10 cellular contexts compared by ENCODE assay signal in the genomic region with DNA sequence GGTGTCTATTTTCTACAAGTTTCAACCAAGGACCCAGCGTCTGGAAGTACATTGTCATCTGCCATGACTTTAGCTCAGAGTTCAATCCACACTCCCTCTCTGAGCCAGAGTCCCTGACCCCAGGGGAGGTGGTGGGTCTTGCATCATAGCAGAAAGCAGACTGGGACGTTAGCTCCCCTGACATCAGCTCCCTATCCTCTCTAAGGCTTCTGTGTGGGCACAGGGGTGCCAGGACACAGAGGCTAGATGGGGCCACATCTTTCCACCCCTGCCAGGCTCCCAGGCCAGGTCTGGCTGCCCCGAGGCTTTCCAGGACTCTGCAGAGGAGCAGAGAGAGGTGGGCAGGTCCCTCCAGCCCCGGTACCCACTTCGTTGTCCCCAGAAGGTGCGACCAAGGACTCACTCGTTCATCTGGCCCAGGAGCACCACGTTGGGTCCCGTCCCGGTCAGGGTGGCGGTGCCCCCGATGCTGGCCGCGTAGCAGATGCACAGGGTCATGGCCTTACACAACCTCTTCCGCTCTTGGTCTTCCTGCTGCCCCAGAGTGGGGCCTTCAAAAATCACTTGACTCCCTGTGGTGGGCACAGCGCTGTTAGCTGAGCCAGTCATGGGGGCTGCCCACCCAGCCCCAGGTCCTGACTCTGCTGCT. TPM values are rescaled to one million over a fixed set of nuclear protein-coding genes. Genes with fewer than 3 reads are reported as not detected.
"Had no signal": no experiment of that assay in that cellular context is flagged by ENCODE, and none has a peak within 500 bp of the region (broad histone marks: within the 10 kb centered on the region; RNA-seq: fewer than 3 reads in every experiment).

No MANE protein-coding gene starts in this region.

- H2AFZ ChIP-seq: GM23248 had no signal

- H3K4me3 ChIP-seq: GM23248, HAP-1, K562 had no signal

- H3K27ac ChIP-seq: GM23248, HL-60 had no signal

- DNase-seq: GM23248, GOT3, H7, HFFc6, IMR-90 had no signal

- H3K36me3 ChIP-seq: HAP-1 had no signal

- H3K4me1 ChIP-seq: HAP-1 had no signal

- H3K9me3 ChIP-seq: HAP-1 had no signal

- H3K9ac ChIP-seq: GM23248 had no signal

- H3K9me3 Mint-ChIP-seq: HFFc6 had no signal

- FAIRE-seq: K562 had no signal

- H3K4me3 Mint-ChIP-seq: HFFc6 had no signal

- H3K27ac Mint-ChIP-seq: HFFc6 had no signal

RNA-seq across cellular contexts. Expression of gene SLC13A5, which starts 10.5 kb away (rescaled TPM):
- total RNA-seq: GM23248, H4, HFFc6, HT1080, IMR-90 had no signal
- polyA plus RNA-seq: GM23248, IMR-90, K562 had no signal

RNA-seq across cellular contexts. Expression of gene XAF1, which starts 53.2 kb away (rescaled TPM):
- total RNA-seq: H7, HT1080 had no signal
